In the genomic region with DNA sequence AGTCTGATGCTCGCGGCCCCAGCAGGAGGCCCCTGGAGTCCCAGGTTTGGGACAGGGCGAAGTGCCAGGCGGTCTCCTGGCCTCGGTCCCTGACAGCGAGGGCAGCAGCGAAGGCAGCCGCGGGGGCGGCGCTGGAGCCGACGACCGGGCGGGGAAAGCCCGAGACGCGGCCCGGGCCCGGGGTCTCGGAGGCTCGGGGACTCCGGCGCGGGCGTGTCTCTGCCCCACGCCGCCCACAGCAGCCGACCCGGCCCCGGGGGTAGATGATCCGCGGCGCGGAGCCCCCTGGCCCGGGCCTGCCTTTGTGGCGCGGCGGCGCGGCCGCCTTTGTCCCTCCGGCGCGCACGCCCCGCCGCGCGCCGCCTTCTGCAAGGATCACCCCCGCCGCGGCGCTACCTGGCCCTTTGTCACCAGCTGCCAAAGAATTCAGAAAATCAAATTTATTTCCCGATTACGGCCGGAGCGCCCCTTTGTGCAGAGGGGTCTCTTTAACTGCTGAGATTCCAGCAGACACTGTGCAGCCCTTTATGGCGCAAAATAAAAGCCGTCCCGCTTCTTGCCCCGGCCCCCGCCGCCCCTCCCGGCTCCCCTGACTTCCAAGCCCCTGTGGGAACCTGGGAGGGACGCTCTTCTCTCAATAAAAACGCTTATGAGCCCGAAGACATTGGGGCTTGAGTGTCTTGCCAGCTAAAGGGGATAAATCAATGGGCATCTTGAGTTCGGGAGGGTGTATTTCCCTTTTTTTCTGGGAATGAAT, we compare ENCODE assay signal across 8 cellular contexts.
DNase-seq lines count a peak whose midpoint lies in the region; ATAC-seq and TF ChIP-seq lines count a peak whose summit lies in the region.

No MANE protein-coding gene starts in this region.

- TF ChIP-seq CTCF in CD4-positive, alpha-beta T cell (IDR thresholded peaks at IDR 0.05) = no peak
- TF ChIP-seq CTCF in WTC11 (IDR thresholded peaks at IDR 0.05) (no peak), adrenal gland (IDR thresholded peaks at IDR 0.05) (no peak)

- H3K9me3 Mint-ChIP-seq in CD4-positive, alpha-beta T cell = no peaks in the 10 kb centered on the region
- no peaks in the 10 kb centered on the region for H3K9me3 Mint-ChIP-seq in WTC11

- peaks cover 47% of the 10 kb centered on the region for H3K27me3 Mint-ChIP-seq in CD4-positive, alpha-beta T cell
- peaks cover 28% of the 10 kb centered on the region for H3K27me3 Mint-ChIP-seq in WTC11 (ENCODE audit: low read depth)

- H3K36me3 Mint-ChIP-seq in CD4-positive, alpha-beta T cell (ENCODE audit: low read depth) = no peaks in the 10 kb centered on the region
- H3K36me3 Mint-ChIP-seq in WTC11 = no peaks in the 10 kb centered on the region

- H3K27me3 ChIP-seq in CD4-positive, alpha-beta T cell (ENCODE audit: control insufficient read depth, insufficient read depth, low read length) = peaks cover 40% of the 10 kb centered on the region
- H3K27me3 ChIP-seq in right cardiac atrium (ENCODE audit: control insufficient read depth, insufficient read depth) (no peaks in the 10 kb centered on the region), adrenal gland (peaks cover 10% of the 10 kb centered on the region)

- peaks cover 2% of the 10 kb centered on the region for H3K4me1 ChIP-seq in right cardiac atrium (ENCODE audit: control insufficient read depth, insufficient read depth, low read length)
- H3K4me1 ChIP-seq in adrenal gland (replicated peaks in 1 of 2) = peaks cover 0 to 13% of the 10 kb centered on the region in 2 donors

- H3K36me3 ChIP-seq in adrenal gland (replicated peaks in 1 of 2) = no peaks in the 10 kb centered on the region

- H3K27ac ChIP-seq in CD4-positive, alpha-beta T cell (ENCODE audit: low read depth, low read length) = no peak overlapping the region
- H3K27ac ChIP-seq in right cardiac atrium (ENCODE audit: low read length) = no peak overlapping the region
- no peak overlapping the region for H3K27ac ChIP-seq in adrenal gland

- H3K27ac Mint-ChIP-seq in CD4-positive, alpha-beta T cell = peak overlapping the region; percentile 52
- no peak overlapping the region for H3K27ac Mint-ChIP-seq in WTC11

- peaks cover 22% of the 10 kb centered on the region for H3K4me1 Mint-ChIP-seq in CD4-positive, alpha-beta T cell (ENCODE audit: low read depth)
- H3K4me1 Mint-ChIP-seq in WTC11 = peaks cover 30% of the 10 kb centered on the region

- H3K4me3 Mint-ChIP-seq in CD4-positive, alpha-beta T cell = peak overlapping the region; percentile 91
- peak overlapping the region; percentile 69 for H3K4me3 Mint-ChIP-seq in WTC11

- TF ChIP-seq POLR2A in adrenal gland (IDR thresholded peaks at IDR 0.05) = no peak

- POLR2A ChIA-PET in CD4-positive, alpha-beta T cell (lab: Charles Lee) = no interaction called here
- POLR2A ChIA-PET in WTC11 (lab: Charles Lee) = no interaction called here

- no peaks in the 10 kb centered on the region for H3K9me3 ChIP-seq in CD4-positive, alpha-beta T cell (ENCODE audit: control insufficient read depth, low read length)
- no peaks in the 10 kb centered on the region for H3K9me3 ChIP-seq in right cardiac atrium (ENCODE audit: control insufficient read depth, low read length)
- no peaks in the 10 kb centered on the region for H3K9me3 ChIP-seq in adrenal gland (replicated peaks in 1 of 3)

- peak overlapping the region; percentile 53 for H3K4me3 ChIP-seq in right cardiac atrium (ENCODE audit: low read length)
- H3K4me3 ChIP-seq in adrenal gland = peak overlapping the region in 1 of 4 donors; percentile 29

- intact Hi-C loops in CD4-positive, alpha-beta T cell (cut with DNase I, micrococcal nuclease) = no loop called here
- intact Hi-C loops in right cardiac atrium (cut with DNase I) = no loop called here
- intact Hi-C loops in adrenal gland (cut with DNase I) = no loop called here

- peak in 3 of 10 experiments; percentile 1 to 34 (median 19) for DNase-seq in CD4-positive, alpha-beta T cell
- DNase-seq in WTC11 (ENCODE audit: low spot score) (peak; percentile 30), right cardiac atrium (peak in 2 of 3 donors; percentile 60 to 63), adrenal gland (no peak), NAMALWA (ENCODE audit: low spot score) (no peak)
- DNase-seq in stimulated activated CD4-positive, alpha-beta T cell treated with anti-CD3 and anti-CD28 coated beads, Interleukin-1b, Interleukin-23, amount 100 ng/mL, for 48 hours = peak; percentile 7

- WGBS in right cardiac atrium = 22% methylated on average over 70 of the region's 70 CpGs
- WGBS in adrenal gland, 4 donors = 33 to 51% (median 39%) methylated on average over 26 to 70 of the region's 70 CpGs

- ATAC-seq in CD4-positive, alpha-beta T cell (ENCODE audit: poor library complexity) = peak; percentile 48
- ATAC-seq in GM21529 (IDR thresholded peaks at IDR 0.05; ENCODE audit: unreplicated experiment) (peak; percentile 35), WTC11 (peak; percentile 62), right cardiac atrium (no peak), HG03565 (IDR thresholded peaks at IDR 0.05; ENCODE audit: unreplicated experiment) (no peak)

- CTCF ChIA-PET in CD4-positive, alpha-beta T cell (lab: Charles Lee) = no interaction called here
- CTCF ChIA-PET in WTC11 (lab: Charles Lee) = interaction anchor here (0.6 to 1.2 kb wide), 4 partner anchors 93 to 605 kb away, joined by 3 read pairs; no protein-coding TSS in a partner anchor

TF ChIP-seq in WTC11, 78 proteins besides CTCF, POLR2A, EP300 and RAD21:
- TF ChIP-seq, protein P1, sequence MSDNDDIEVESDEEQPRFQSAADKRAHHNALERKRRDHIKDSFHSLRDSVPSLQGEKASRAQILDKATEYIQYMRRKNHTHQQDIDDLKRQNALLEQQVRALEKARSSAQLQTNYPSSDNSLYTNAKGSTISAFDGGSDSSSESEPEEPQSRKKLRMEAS (CRISPR knock-in tag; IDR thresholded peaks at IDR 0.05) = no peak
- TF ChIP-seq ATF2 (CRISPR knock-in tag; IDR thresholded peaks at IDR 0.05; ENCODE audit: borderline replicate concordance, low read depth) = no peak
- TF ChIP-seq, protein P2, sequence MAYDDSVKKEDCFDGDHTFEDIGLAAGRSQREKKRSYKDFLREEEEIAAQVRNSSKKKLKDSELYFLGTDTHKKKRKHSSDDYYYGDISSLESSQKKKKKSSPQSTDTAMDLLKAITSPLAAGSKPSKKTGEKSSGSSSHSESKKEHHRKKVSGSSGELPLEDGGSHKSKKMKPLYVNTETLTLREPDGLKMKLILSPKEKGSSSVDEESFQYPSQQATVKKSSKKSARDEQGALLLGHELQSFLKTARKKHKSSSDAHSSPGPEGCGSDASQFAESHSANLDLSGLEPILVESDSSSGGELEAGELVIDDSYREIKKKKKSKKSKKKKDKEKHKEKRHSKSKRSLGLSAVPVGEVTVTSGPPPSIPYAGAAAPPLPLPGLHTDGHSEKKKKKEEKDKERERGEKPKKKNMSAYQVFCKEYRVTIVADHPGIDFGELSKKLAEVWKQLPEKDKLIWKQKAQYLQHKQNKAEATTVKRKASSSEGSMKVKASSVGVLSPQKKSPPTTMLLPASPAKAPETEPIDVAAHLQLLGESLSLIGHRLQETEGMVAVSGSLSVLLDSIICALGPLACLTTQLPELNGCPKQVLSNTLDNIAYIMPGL (CRISPR knock-in tag; IDR thresholded peaks at IDR 0.05) = no peak
- TF ChIP-seq RORB (CRISPR knock-in tag; IDR thresholded peaks at IDR 0.05) = no peak
- TF ChIP-seq ZNF263 (CRISPR knock-in tag; IDR thresholded peaks at IDR 0.05; ENCODE audit: low read depth) = no peak
- no peak for TF ChIP-seq NR3C1 (CRISPR knock-in tag; conservative IDR thresholded peaks at IDR 0.05; ENCODE audit: low read depth)
- TF ChIP-seq IRF2 (CRISPR knock-in tag; IDR thresholded peaks at IDR 0.05; ENCODE audit: borderline replicate concordance, low read depth) = no peak
- TF ChIP-seq EMX1 (CRISPR knock-in tag; IDR thresholded peaks at IDR 0.05) = no peak
- TF ChIP-seq, protein P3, sequence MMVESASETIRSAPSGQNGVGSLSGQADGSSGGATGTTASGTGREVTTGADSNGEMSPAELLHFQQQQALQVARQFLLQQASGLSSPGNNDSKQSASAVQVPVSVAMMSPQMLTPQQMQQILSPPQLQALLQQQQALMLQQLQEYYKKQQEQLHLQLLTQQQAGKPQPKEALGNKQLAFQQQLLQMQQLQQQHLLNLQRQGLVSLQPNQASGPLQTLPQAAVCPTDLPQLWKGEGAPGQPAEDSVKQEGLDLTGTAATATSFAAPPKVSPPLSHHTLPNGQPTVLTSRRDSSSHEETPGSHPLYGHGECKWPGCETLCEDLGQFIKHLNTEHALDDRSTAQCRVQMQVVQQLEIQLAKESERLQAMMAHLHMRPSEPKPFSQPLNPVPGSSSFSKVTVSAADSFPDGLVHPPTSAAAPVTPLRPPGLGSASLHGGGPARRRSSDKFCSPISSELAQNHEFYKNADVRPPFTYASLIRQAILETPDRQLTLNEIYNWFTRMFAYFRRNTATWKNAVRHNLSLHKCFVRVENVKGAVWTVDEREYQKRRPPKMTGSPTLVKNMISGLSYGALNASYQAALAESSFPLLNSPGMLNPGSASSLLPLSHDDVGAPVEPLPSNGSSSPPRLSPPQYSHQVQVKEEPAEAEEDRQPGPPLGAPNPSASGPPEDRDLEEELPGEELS (CRISPR knock-in tag; IDR thresholded peaks at IDR 0.05) = 0 out of 2 replicates have a peak, but pooled peaks have one; percentile 39
- TF ChIP-seq KAT7 (CRISPR knock-in tag; IDR thresholded peaks at IDR 0.05; ENCODE audit: borderline replicate concordance) = no peak
- TF ChIP-seq SP1 (CRISPR knock-in tag; conservative IDR thresholded peaks at IDR 0.05) = no peak
- peak; percentile 47; the same call in 1 of the 2 replicates for TF ChIP-seq ZNF423 (CRISPR knock-in tag; IDR thresholded peaks at IDR 0.05)
- no peak for TF ChIP-seq OVOL2 (CRISPR knock-in tag; IDR thresholded peaks at IDR 0.05; ENCODE audit: borderline replicate concordance)
- no peak for TF ChIP-seq NFATC4 (CRISPR knock-in tag; IDR thresholded peaks at IDR 0.05)
- no peak for TF ChIP-seq FOXJ3 (CRISPR knock-in tag; IDR thresholded peaks at IDR 0.05; ENCODE audit: borderline replicate concordance)

Comparison
In these comparisons a context has a peak if more than half of its experiments do, and no peak if none do; other contexts are left out.
1. ATAC-seq: peak in CD4-positive, alpha-beta T cell (single experiment), GM21529 (single experiment) and WTC11 (single experiment); none in right cardiac atrium (0 of 2) and HG03565 (single experiment).
2. DNase-seq: peak in WTC11 (single experiment), right cardiac atrium (2 of 3) and stimulated activated CD4-positive, alpha-beta T cell treated with anti-CD3 and anti-CD28 coated beads, Interleukin-1b, Interleukin-23, amount 100 ng/mL, for 48 hours (single experiment); none in adrenal gland (0 of 7) and NAMALWA (single experiment).